Comparison of ENCODE assay signal across 11 cellular contexts in the genomic region with DNA sequence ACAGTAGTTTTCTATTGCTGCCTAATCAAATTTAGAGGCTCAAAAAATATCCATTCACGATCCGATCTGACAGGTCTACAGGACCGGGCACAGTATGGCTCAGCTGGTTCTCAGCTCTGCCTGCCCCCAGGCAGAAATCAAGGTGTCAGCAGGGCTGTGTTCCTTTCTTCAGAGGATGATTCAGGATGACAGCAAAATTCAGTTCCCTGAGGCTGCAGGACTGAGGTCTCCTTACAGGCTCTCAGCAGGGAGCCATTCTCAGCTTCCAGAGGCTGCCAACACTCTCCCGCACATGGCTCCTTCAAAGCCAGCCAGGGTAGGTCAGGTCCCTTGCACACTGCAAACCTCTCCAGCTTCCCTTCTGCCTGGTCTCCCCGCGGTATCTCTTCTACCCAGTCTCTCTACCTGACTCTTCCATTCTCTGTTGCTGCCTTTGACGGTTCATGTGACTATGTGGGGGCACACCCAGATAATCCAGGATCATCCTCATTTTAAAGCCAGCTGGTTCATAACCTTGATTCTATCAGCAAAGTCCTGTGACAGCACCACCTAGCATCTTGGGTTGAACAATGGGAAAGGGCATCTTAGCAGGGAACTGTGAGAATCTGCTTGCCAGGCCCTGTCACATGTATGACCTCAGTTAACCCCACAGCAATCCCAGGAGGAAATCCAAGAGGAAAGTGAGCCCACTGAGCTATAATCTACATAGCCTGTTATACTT. TPM values are rescaled to one million over a fixed set of nuclear protein-coding genes. Genes with fewer than 3 reads are reported as not detected.
DNase-seq lines count a peak whose midpoint lies in the region; ATAC-seq and TF ChIP-seq lines count a peak whose summit lies in the region.
"Had no signal": no experiment of that assay in that cellular context is flagged by ENCODE, and none has a peak within 500 bp of the region (broad histone marks: within the 10 kb centered on the region; RNA-seq: fewer than 3 reads in every experiment).

No MANE protein-coding gene starts in this region.

- no peaks in the 10 kb centered on the region for H3K9me3 Mint-ChIP-seq in activated CD8-positive, alpha-beta memory T cell treated with anti-CD3 and anti-CD28 coated beads, Interleukin-2, amount 10 ng/mL, durations not matched to agents 7 days and 5 days (ENCODE audit: low read depth)
- H3K9me3 Mint-ChIP-seq in brain (no peaks in the 10 kb centered on the region), nephron progenitor cell (no peaks in the 10 kb centered on the region)

- H3K4me3 ChIP-seq in NT2/D1 (ENCODE audit: insufficient read length, low read depth), result no peak overlapping the region

- no peaks in the 10 kb centered on the region for H3K9me3 ChIP-seq in NT2/D1 (ENCODE audit: insufficient read depth, low read length)

- peaks cover 86% of the 10 kb centered on the region for H3K4me1 Mint-ChIP-seq in activated CD8-positive, alpha-beta memory T cell treated with anti-CD3 and anti-CD28 coated beads, Interleukin-2, amount 10 ng/mL, durations not matched to agents 7 days and 5 days
- H3K4me1 Mint-ChIP-seq in brain, result peaks cover 36% of the 10 kb centered on the region
- peaks cover 51% of the 10 kb centered on the region for H3K4me1 Mint-ChIP-seq in nephron progenitor cell

- no peak overlapping the region for H3K4me3 Mint-ChIP-seq in activated CD8-positive, alpha-beta memory T cell treated with anti-CD3 and anti-CD28 coated beads, Interleukin-2, amount 10 ng/mL, durations not matched to agents 7 days and 5 days
- H3K4me3 Mint-ChIP-seq in brain (no peak overlapping the region), nephron progenitor cell (no peak overlapping the region)

- TF ChIP-seq CTCF in brain (conservative IDR thresholded peaks at IDR 0.05) (no peak), nephron progenitor cell (IDR thresholded peaks at IDR 0.05) (no peak)

- ATAC-seq in activated CD8-positive, alpha-beta memory T cell treated with anti-CD3 and anti-CD28 coated beads, Interleukin-2, amount 10 ng/mL, durations not matched to agents 7 days and 5 days, result no peak
- ATAC-seq in HG03196 (IDR thresholded peaks at IDR 0.05; ENCODE audit: unreplicated experiment), result no peak
- ATAC-seq in HG03439 (IDR thresholded peaks at IDR 0.05; ENCODE audit: unreplicated experiment), result no peak

- H3K9ac ChIP-seq in NT2/D1 (ENCODE audit: insufficient read length, low read depth), result no peak overlapping the region
- H3K9ac ChIP-seq: parathyroid adenoma had no signal

- DNase-seq in activated CD8-positive, alpha-beta memory T cell treated with anti-CD3 and anti-CD28 coated beads, Interleukin-2, amount 10 ng/mL, durations not matched to agents 7 days and 5 days, result no peak
- DNase-seq in activated CD8-positive, alpha-beta memory T cell treated with anti-CD3 and anti-CD28 coated beads, Interleukin-2, amount 50 U/mL, for 4 hours, result no peak
- DNase-seq in NT2/D1 (ENCODE audit: low read depth, low spot score), result peak; percentile 43
- no peak for DNase-seq in nephron progenitor cell
- no peak for DNase-seq in AG08396 (ENCODE audit: low spot score)
- DNase-seq: brain microvascular endothelial cell, NCI-H2081 had no signal

- peaks cover 33% of the 10 kb centered on the region for H3K36me3 ChIP-seq in NT2/D1 (ENCODE audit: insufficient read depth, insufficient read length, low read length)
- H3K36me3 ChIP-seq: brain microvascular endothelial cell had no signal

- no peaks in the 10 kb centered on the region for H3K27me3 ChIP-seq in NT2/D1 (ENCODE audit: insufficient read depth, insufficient read length)
- H3K27me3 ChIP-seq: brain microvascular endothelial cell had no signal

- peaks cover 69% of the 10 kb centered on the region for H3K36me3 Mint-ChIP-seq in activated CD8-positive, alpha-beta memory T cell treated with anti-CD3 and anti-CD28 coated beads, Interleukin-2, amount 10 ng/mL, durations not matched to agents 7 days and 5 days
- H3K36me3 Mint-ChIP-seq in brain, result peaks cover 64% of the 10 kb centered on the region
- H3K36me3 Mint-ChIP-seq in nephron progenitor cell (ENCODE audit: low read depth), result peaks cover 75% of the 10 kb centered on the region

- peak overlapping the region; percentile 95 for H3K27ac Mint-ChIP-seq in activated CD8-positive, alpha-beta memory T cell treated with anti-CD3 and anti-CD28 coated beads, Interleukin-2, amount 10 ng/mL, durations not matched to agents 7 days and 5 days
- H3K27ac Mint-ChIP-seq in brain (peak overlapping the region in 4 of 5 experiments; percentile 55 to 86 (median 64)), nephron progenitor cell (peak overlapping the region; percentile 65)

- CTCF ChIA-PET in activated CD8-positive, alpha-beta memory T cell treated with anti-CD3 and anti-CD28 coated beads, Interleukin-2, amount 10 ng/mL, durations not matched to agents 7 days and 5 days (lab: Charles Lee), result interaction anchor here (0.5 to 1.5 kb wide), 2 partner anchors 16 to 495 kb away, joined by 3 to 6 read pairs; no protein-coding TSS in a partner anchor

- H3K4me1 ChIP-seq in NT2/D1 (ENCODE audit: insufficient read depth, insufficient read length), result peaks cover 7% of the 10 kb centered on the region
- H3K4me1 ChIP-seq: parathyroid adenoma had no signal

- no peaks in the 10 kb centered on the region for H3K27me3 Mint-ChIP-seq in activated CD8-positive, alpha-beta memory T cell treated with anti-CD3 and anti-CD28 coated beads, Interleukin-2, amount 10 ng/mL, durations not matched to agents 7 days and 5 days
- peaks cover 2% of the 10 kb centered on the region for H3K27me3 Mint-ChIP-seq in brain
- H3K27me3 Mint-ChIP-seq in nephron progenitor cell (ENCODE audit: low read depth, poor library complexity), result no peaks in the 10 kb centered on the region

RNA-seq across cellular contexts. Expression of gene UXS1, which starts 50.4 kb away (rescaled TPM):
- total RNA-seq in activated CD8-positive, alpha-beta memory T cell treated with anti-CD3 and anti-CD28 coated beads, Interleukin-2, amount 10 ng/mL, durations not matched to agents 7 days and 5 days, result 100 to 1,000 TPM in 1 of 2 experiments, 10 to 100 TPM in 1; 90.0 to 115 TPM
- 28.1 TPM for polyA plus RNA-seq in brain (ENCODE audit: insufficient read depth, low read depth, low replicate concordance)
